1 cellular context compared by ENCODE assay signal in the genomic region with DNA sequence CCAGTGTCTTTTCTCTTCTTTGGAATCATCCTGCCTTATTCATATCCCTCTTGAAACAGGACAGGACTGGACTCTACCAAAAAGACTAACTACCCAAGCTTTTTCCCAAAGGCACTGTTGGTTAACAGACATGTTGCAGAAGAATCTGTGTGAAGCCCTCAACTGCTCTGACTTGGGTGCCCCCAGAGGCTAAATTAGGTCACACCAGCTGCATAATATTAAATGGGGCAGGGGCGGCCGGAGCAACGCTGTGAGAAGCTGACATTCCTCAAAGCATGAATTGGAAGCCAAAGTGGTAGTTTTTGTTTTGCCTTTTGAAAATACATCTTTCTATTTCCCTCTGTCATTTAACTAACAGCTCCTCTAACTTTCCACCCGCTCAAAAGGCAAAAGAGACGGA.
TF ChIP-seq lines count a peak whose summit lies in the region.

No MANE protein-coding gene starts in this region.

TF ChIP-seq in GM12878, 131 proteins besides CTCF, POLR2A, EP300 and RAD21 (continued from another document):
- TF ChIP-seq, protein P1, sequence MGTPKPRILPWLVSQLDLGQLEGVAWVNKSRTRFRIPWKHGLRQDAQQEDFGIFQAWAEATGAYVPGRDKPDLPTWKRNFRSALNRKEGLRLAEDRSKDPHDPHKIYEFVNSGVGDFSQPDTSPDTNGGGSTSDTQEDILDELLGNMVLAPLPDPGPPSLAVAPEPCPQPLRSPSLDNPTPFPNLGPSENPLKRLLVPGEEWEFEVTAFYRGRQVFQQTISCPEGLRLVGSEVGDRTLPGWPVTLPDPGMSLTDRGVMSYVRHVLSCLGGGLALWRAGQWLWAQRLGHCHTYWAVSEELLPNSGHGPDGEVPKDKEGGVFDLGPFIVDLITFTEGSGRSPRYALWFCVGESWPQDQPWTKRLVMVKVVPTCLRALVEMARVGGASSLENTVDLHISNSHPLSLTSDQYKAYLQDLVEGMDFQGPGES (IDR thresholded peaks at IDR 0.05): no peak
- TF ChIP-seq, protein P2, sequence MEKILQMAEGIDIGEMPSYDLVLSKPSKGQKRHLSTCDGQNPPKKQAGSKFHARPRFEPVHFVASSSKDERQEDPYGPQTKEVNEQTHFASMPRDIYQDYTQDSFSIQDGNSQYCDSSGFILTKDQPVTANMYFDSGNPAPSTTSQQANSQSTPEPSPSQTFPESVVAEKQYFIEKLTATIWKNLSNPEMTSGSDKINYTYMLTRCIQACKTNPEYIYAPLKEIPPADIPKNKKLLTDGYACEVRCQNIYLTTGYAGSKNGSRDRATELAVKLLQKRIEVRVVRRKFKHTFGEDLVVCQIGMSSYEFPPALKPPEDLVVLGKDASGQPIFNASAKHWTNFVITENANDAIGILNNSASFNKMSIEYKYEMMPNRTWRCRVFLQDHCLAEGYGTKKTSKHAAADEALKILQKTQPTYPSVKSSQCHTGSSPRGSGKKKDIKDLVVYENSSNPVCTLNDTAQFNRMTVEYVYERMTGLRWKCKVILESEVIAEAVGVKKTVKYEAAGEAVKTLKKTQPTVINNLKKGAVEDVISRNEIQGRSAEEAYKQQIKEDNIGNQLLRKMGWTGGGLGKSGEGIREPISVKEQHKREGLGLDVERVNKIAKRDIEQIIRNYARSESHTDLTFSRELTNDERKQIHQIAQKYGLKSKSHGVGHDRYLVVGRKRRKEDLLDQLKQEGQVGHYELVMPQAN (conservative IDR thresholded peaks at IDR 0.05): no peak
- no peak for TF ChIP-seq GABPA (IDR thresholded peaks at IDR 0.05; ENCODE audit: low read depth)
- TF ChIP-seq, protein P3, sequence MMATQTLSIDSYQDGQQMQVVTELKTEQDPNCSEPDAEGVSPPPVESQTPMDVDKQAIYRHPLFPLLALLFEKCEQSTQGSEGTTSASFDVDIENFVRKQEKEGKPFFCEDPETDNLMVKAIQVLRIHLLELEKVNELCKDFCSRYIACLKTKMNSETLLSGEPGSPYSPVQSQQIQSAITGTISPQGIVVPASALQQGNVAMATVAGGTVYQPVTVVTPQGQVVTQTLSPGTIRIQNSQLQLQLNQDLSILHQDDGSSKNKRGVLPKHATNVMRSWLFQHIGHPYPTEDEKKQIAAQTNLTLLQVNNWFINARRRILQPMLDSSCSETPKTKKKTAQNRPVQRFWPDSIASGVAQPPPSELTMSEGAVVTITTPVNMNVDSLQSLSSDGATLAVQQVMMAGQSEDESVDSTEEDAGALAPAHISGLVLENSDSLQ (IDR thresholded peaks at IDR 0.05): no peak
- TF ChIP-seq, protein P4, sequence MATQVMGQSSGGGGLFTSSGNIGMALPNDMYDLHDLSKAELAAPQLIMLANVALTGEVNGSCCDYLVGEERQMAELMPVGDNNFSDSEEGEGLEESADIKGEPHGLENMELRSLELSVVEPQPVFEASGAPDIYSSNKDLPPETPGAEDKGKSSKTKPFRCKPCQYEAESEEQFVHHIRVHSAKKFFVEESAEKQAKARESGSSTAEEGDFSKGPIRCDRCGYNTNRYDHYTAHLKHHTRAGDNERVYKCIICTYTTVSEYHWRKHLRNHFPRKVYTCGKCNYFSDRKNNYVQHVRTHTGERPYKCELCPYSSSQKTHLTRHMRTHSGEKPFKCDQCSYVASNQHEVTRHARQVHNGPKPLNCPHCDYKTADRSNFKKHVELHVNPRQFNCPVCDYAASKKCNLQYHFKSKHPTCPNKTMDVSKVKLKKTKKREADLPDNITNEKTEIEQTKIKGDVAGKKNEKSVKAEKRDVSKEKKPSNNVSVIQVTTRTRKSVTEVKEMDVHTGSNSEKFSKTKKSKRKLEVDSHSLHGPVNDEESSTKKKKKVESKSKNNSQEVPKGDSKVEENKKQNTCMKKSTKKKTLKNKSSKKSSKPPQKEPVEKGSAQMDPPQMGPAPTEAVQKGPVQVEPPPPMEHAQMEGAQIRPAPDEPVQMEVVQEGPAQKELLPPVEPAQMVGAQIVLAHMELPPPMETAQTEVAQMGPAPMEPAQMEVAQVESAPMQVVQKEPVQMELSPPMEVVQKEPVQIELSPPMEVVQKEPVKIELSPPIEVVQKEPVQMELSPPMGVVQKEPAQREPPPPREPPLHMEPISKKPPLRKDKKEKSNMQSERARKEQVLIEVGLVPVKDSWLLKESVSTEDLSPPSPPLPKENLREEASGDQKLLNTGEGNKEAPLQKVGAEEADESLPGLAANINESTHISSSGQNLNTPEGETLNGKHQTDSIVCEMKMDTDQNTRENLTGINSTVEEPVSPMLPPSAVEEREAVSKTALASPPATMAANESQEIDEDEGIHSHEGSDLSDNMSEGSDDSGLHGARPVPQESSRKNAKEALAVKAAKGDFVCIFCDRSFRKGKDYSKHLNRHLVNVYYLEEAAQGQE (IDR thresholded peaks at IDR 0.05; ENCODE audit: low read depth, low read length): no peak
- TF ChIP-seq MYC (IDR thresholded peaks at IDR 0.05; ENCODE audit: insufficient read depth, insufficient read length, insufficient replicate concordance, low read length, severe bottlenecking): no peak
- TF ChIP-seq, protein P5, sequence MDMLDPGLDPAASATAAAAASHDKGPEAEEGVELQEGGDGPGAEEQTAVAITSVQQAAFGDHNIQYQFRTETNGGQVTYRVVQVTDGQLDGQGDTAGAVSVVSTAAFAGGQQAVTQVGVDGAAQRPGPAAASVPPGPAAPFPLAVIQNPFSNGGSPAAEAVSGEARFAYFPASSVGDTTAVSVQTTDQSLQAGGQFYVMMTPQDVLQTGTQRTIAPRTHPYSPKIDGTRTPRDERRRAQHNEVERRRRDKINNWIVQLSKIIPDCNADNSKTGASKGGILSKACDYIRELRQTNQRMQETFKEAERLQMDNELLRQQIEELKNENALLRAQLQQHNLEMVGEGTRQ (IDR thresholded peaks at IDR 0.05; ENCODE audit: borderline replicate concordance, low read depth, low read length): no peak
- TF ChIP-seq FOXK2 (IDR thresholded peaks at IDR 0.05): no peak
